Comparison of ENCODE assay signal across 1 cellular context in the genomic region with DNA sequence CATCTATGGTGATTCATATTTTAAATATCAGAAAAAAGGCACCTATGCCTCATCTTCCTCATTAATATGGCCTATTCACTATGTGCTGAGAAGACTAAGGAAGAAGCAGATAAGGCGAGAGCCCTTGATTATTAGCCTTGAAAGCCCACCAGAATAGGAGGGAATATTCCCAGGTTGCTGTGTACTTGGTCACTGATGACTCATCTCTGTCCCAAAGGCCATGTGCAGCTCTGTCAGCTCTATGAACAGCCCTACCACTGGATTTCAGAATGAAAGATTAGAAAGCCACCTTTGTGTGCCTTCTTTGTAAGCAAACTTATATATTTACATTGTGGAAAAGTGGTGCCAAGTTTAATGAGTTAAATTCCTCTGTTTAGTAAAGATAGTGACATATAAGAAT.
TF ChIP-seq lines count a peak whose summit lies in the region.

No MANE protein-coding gene starts in this region.

TF ChIP-seq in HepG2, 621 proteins besides CTCF, POLR2A, EP300 and RAD21 (continued from another document and continues in another):
- TF ChIP-seq, protein P1, sequence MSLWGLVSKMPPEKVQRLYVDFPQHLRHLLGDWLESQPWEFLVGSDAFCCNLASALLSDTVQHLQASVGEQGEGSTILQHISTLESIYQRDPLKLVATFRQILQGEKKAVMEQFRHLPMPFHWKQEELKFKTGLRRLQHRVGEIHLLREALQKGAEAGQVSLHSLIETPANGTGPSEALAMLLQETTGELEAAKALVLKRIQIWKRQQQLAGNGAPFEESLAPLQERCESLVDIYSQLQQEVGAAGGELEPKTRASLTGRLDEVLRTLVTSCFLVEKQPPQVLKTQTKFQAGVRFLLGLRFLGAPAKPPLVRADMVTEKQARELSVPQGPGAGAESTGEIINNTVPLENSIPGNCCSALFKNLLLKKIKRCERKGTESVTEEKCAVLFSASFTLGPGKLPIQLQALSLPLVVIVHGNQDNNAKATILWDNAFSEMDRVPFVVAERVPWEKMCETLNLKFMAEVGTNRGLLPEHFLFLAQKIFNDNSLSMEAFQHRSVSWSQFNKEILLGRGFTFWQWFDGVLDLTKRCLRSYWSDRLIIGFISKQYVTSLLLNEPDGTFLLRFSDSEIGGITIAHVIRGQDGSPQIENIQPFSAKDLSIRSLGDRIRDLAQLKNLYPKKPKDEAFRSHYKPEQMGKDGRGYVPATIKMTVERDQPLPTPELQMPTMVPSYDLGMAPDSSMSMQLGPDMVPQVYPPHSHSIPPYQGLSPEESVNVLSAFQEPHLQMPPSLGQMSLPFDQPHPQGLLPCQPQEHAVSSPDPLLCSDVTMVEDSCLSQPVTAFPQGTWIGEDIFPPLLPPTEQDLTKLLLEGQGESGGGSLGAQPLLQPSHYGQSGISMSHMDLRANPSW (CRISPR knock-in tag; IDR thresholded peaks at IDR 0.05; ENCODE audit: borderline replicate concordance): no peak
- peak; percentile 77 for TF ChIP-seq ZNF7 (CRISPR knock-in tag; IDR thresholded peaks at IDR 0.05)
- TF ChIP-seq KLF12 (CRISPR knock-in tag; IDR thresholded peaks at IDR 0.05; ENCODE audit: borderline replicate concordance): no peak
- TF ChIP-seq, protein P2, sequence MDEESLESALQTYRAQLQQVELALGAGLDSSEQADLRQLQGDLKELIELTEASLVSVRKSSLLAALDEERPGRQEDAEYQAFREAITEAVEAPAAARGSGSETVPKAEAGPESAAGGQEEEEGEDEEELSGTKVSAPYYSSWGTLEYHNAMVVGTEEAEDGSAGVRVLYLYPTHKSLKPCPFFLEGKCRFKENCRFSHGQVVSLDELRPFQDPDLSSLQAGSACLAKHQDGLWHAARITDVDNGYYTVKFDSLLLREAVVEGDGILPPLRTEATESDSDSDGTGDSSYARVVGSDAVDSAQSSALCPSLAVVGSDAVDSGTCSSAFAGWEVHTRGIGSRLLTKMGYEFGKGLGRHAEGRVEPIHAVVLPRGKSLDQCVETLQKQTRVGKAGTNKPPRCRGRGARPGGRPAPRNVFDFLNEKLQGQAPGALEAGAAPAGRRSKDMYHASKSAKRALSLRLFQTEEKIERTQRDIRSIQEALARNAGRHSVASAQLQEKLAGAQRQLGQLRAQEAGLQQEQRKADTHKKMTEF (CRISPR knock-in tag; IDR thresholded peaks at IDR 0.05): no peak
- TF ChIP-seq ZNF20 (CRISPR knock-in tag; IDR thresholded peaks at IDR 0.05): no peak
- TF ChIP-seq, protein P3, sequence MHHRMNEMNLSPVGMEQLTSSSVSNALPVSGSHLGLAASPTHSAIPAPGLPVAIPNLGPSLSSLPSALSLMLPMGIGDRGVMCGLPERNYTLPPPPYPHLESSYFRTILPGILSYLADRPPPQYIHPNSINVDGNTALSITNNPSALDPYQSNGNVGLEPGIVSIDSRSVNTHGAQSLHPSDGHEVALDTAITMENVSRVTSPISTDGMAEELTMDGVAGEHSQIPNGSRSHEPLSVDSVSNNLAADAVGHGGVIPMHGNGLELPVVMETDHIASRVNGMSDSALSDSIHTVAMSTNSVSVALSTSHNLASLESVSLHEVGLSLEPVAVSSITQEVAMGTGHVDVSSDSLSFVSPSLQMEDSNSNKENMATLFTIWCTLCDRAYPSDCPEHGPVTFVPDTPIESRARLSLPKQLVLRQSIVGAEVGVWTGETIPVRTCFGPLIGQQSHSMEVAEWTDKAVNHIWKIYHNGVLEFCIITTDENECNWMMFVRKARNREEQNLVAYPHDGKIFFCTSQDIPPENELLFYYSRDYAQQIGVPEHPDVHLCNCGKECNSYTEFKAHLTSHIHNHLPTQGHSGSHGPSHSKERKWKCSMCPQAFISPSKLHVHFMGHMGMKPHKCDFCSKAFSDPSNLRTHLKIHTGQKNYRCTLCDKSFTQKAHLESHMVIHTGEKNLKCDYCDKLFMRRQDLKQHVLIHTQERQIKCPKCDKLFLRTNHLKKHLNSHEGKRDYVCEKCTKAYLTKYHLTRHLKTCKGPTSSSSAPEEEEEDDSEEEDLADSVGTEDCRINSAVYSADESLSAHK (CRISPR knock-in tag; IDR thresholded peaks at IDR 0.05; ENCODE audit: borderline replicate concordance): no peak
- TF ChIP-seq, protein P4, sequence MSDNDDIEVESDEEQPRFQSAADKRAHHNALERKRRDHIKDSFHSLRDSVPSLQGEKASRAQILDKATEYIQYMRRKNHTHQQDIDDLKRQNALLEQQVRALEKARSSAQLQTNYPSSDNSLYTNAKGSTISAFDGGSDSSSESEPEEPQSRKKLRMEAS (IDR thresholded peaks at IDR 0.05): peak; percentile 44; the same call in 1 of the 2 replicates
- TF ChIP-seq, protein P5, sequence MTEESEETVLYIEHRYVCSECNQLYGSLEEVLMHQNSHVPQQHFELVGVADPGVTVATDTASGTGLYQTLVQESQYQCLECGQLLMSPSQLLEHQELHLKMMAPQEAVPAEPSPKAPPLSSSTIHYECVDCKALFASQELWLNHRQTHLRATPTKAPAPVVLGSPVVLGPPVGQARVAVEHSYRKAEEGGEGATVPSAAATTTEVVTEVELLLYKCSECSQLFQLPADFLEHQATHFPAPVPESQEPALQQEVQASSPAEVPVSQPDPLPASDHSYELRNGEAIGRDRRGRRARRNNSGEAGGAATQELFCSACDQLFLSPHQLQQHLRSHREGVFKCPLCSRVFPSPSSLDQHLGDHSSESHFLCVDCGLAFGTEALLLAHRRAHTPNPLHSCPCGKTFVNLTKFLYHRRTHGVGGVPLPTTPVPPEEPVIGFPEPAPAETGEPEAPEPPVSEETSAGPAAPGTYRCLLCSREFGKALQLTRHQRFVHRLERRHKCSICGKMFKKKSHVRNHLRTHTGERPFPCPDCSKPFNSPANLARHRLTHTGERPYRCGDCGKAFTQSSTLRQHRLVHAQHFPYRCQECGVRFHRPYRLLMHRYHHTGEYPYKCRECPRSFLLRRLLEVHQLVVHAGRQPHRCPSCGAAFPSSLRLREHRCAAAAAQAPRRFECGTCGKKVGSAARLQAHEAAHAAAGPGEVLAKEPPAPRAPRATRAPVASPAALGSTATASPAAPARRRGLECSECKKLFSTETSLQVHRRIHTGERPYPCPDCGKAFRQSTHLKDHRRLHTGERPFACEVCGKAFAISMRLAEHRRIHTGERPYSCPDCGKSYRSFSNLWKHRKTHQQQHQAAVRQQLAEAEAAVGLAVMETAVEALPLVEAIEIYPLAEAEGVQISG (CRISPR knock-in tag; IDR thresholded peaks at IDR 0.05): no peak
- TF ChIP-seq, protein P6, sequence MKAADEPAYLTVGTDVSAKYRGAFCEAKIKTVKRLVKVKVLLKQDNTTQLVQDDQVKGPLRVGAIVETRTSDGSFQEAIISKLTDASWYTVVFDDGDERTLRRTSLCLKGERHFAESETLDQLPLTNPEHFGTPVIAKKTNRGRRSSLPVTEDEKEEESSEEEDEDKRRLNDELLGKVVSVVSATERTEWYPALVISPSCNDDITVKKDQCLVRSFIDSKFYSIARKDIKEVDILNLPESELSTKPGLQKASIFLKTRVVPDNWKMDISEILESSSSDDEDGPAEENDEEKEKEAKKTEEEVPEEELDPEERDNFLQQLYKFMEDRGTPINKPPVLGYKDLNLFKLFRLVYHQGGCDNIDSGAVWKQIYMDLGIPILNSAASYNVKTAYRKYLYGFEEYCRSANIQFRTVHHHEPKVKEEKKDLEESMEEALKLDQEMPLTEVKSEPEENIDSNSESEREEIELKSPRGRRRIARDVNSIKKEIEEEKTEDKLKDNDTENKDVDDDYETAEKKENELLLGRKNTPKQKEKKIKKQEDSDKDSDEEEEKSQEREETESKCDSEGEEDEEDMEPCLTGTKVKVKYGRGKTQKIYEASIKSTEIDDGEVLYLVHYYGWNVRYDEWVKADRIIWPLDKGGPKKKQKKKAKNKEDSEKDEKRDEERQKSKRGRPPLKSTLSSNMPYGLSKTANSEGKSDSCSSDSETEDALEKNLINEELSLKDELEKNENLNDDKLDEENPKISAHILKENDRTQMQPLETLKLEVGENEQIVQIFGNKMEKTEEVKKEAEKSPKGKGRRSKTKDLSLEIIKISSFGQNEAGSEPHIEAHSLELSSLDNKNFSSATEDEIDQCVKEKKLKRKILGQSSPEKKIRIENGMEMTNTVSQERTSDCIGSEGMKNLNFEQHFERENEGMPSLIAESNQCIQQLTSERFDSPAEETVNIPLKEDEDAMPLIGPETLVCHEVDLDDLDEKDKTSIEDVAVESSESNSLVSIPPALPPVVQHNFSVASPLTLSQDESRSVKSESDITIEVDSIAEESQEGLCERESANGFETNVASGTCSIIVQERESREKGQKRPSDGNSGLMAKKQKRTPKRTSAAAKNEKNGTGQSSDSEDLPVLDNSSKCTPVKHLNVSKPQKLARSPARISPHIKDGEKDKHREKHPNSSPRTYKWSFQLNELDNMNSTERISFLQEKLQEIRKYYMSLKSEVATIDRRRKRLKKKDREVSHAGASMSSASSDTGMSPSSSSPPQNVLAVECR (CRISPR knock-in tag; IDR thresholded peaks at IDR 0.05; ENCODE audit: borderline replicate concordance): no peak
- TF ChIP-seq, protein P7, sequence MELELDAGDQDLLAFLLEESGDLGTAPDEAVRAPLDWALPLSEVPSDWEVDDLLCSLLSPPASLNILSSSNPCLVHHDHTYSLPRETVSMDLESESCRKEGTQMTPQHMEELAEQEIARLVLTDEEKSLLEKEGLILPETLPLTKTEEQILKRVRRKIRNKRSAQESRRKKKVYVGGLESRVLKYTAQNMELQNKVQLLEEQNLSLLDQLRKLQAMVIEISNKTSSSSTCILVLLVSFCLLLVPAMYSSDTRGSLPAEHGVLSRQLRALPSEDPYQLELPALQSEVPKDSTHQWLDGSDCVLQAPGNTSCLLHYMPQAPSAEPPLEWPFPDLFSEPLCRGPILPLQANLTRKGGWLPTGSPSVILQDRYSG (CRISPR knock-in tag; IDR thresholded peaks at IDR 0.05): no peak
- TF ChIP-seq HMG20B (CRISPR knock-in tag; conservative IDR thresholded peaks at IDR 0.05): no peak
- TF ChIP-seq, protein P8, sequence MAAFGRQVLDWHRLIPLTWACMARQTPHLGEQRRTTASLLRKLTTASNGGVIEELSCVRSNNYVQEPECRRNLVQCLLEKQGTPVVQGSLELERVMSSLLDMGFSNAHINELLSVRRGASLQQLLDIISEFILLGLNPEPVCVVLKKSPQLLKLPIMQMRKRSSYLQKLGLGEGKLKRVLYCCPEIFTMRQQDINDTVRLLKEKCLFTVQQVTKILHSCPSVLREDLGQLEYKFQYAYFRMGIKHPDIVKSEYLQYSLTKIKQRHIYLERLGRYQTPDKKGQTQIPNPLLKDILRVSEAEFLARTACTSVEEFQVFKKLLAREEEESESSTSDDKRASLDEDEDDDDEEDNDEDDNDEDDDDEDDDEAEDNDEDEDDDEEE (CRISPR knock-in tag; IDR thresholded peaks at IDR 0.05): no peak
- peak; percentile 96 for TF ChIP-seq FOSL2 (CRISPR knock-in tag; IDR thresholded peaks at IDR 0.05)
- no peak for TF ChIP-seq STAT5B (CRISPR knock-in tag; IDR thresholded peaks at IDR 0.05)
- TF ChIP-seq, protein P9, sequence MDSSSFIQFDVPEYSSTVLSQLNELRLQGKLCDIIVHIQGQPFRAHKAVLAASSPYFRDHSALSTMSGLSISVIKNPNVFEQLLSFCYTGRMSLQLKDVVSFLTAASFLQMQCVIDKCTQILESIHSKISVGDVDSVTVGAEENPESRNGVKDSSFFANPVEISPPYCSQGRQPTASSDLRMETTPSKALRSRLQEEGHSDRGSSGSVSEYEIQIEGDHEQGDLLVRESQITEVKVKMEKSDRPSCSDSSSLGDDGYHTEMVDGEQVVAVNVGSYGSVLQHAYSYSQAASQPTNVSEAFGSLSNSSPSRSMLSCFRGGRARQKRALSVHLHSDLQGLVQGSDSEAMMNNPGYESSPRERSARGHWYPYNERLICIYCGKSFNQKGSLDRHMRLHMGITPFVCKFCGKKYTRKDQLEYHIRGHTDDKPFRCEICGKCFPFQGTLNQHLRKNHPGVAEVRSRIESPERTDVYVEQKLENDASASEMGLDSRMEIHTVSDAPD (CRISPR knock-in tag; IDR thresholded peaks at IDR 0.05): no peak
- no peak for TF ChIP-seq DR1 (CRISPR knock-in tag; IDR thresholded peaks at IDR 0.05)
- no peak for TF ChIP-seq ZNF629 (CRISPR knock-in tag; conservative IDR thresholded peaks at IDR 0.05)
- TF ChIP-seq, protein P10, sequence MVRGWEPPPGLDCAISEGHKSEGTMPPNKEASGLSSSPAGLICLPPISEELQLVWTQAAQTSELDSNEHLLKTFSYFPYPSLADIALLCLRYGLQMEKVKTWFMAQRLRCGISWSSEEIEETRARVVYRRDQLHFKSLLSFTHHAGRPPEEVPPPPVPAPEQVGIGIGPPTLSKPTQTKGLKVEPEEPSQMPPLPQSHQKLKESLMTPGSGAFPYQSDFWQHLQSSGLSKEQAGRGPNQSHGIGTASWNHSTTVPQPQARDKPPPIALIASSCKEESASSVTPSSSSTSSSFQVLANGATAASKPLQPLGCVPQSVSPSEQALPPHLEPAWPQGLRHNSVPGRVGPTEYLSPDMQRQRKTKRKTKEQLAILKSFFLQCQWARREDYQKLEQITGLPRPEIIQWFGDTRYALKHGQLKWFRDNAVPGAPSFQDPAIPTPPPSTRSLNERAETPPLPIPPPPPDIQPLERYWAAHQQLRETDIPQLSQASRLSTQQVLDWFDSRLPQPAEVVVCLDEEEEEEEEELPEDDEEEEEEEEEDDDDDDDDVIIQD (CRISPR knock-in tag; IDR thresholded peaks at IDR 0.05; ENCODE audit: low read depth): no peak
- TF ChIP-seq CBX1 (IDR thresholded peaks at IDR 0.05; ENCODE audit: low read depth): no peak
- no peak for TF ChIP-seq ZNF567 (CRISPR knock-in tag; IDR thresholded peaks at IDR 0.05; ENCODE audit: borderline replicate concordance)
- TF ChIP-seq ZNF343 (CRISPR knock-in tag; IDR thresholded peaks at IDR 0.05): no peak
- no peak for TF ChIP-seq NR3C1 (CRISPR knock-in tag; IDR thresholded peaks at IDR 0.05)
- TF ChIP-seq ELF3 (CRISPR knock-in tag; IDR thresholded peaks at IDR 0.05): 0 out of 2 replicates have a peak, but pooled peaks have one; percentile 15
- TF ChIP-seq ZMYM2 (CRISPR knock-in tag; IDR thresholded peaks at IDR 0.05): no peak
- TF ChIP-seq U2AF1 (optimal IDR thresholded peaks at IDR 0.05; ENCODE audit: low read depth, low read length): no peak
- TF ChIP-seq, protein P11, sequence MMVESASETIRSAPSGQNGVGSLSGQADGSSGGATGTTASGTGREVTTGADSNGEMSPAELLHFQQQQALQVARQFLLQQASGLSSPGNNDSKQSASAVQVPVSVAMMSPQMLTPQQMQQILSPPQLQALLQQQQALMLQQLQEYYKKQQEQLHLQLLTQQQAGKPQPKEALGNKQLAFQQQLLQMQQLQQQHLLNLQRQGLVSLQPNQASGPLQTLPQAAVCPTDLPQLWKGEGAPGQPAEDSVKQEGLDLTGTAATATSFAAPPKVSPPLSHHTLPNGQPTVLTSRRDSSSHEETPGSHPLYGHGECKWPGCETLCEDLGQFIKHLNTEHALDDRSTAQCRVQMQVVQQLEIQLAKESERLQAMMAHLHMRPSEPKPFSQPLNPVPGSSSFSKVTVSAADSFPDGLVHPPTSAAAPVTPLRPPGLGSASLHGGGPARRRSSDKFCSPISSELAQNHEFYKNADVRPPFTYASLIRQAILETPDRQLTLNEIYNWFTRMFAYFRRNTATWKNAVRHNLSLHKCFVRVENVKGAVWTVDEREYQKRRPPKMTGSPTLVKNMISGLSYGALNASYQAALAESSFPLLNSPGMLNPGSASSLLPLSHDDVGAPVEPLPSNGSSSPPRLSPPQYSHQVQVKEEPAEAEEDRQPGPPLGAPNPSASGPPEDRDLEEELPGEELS (CRISPR knock-in tag; IDR thresholded peaks at IDR 0.05): no peak
- TF ChIP-seq ZFY (CRISPR knock-in tag; IDR thresholded peaks at IDR 0.05): no peak
- no peak for TF ChIP-seq EZH2 (conservative IDR thresholded peaks at IDR 0.05; ENCODE audit: low read depth, low read length)
- TF ChIP-seq ARNT2 (CRISPR knock-in tag; IDR thresholded peaks at IDR 0.05; ENCODE audit: low read depth): no peak
- TF ChIP-seq ZNF546 (CRISPR knock-in tag; conservative IDR thresholded peaks at IDR 0.05): no peak
- no peak for TF ChIP-seq PHF5A (CRISPR knock-in tag; IDR thresholded peaks at IDR 0.05; ENCODE audit: low read depth, unreplicated experiment)
